8 cellular contexts compared by ENCODE assay signal in genomic region chrX:110442631-110443030, GRCh38.
DNase-seq lines count a peak whose midpoint lies in the region; ATAC-seq and TF ChIP-seq lines count a peak whose summit lies in the region.

No MANE protein-coding gene starts in this region.

- peak; percentile 77 for ATAC-seq in HG03565 (IDR thresholded peaks at IDR 0.05; ENCODE audit: unreplicated experiment)
- ATAC-seq in left lung, result peak; percentile 32

- TF ChIP-seq CTCF in GM10266 (IDR thresholded peaks at IDR 0.05; ENCODE audit: control insufficient read depth, insufficient read depth, low read depth, missing control alignments) (no peak), GM20000 (IDR thresholded peaks at IDR 0.05; ENCODE audit: extremely low read depth, missing control alignments) (no peak), left lung (IDR thresholded peaks at IDR 0.05) (no peak)

- H3K4me1 ChIP-seq in left lung, result no peaks in the 10 kb centered on the region

- H3K4me3 ChIP-seq in left lung, result no peak overlapping the region

- peaks cover 0 to 4% of the 10 kb centered on the region in 2 donors for H3K27me3 ChIP-seq in left lung

- H3K9me3 ChIP-seq in left lung, result no peaks in the 10 kb centered on the region

- DNase-seq in GM10266 (ENCODE audit: extremely low spot score) (peak; percentile 8), GM20000 (ENCODE audit: low spot score) (peak; percentile 9), SKM-1 (lab: John Stamatoyannopoulos, UW; ENCODE audit: unreplicated experiment) (peak; percentile 11), left lung (no peak), DMS153 treated with DMSO at 0.1 percent for 48 hours (lab: John Stamatoyannopoulos, UW; ENCODE audit: unreplicated experiment) (no peak), cerebellar nuclear complex (lab: John Stamatoyannopoulos, UW) (no peak), activated T-cell treated with anti-CD3 and anti-CD28 coated beads for 4 hours (no peak)

- H3K27ac ChIP-seq in left lung, result no peak overlapping the region

- intact Hi-C loops in left lung (cut with DNase I), result no loop called here

- no peaks in the 10 kb centered on the region for H3K36me3 ChIP-seq in left lung

Comparison
In these comparisons a context has a peak if more than half of its experiments do, and no peak if none do; other contexts are left out.
1. DNase-seq: peak in GM10266 (single experiment), GM20000 (single experiment) and SKM-1 (single experiment); none in left lung (0 of 2), DMS153 treated with DMSO at 0.1 percent for 48 hours (single experiment), cerebellar nuclear complex (0 of 2) and activated T-cell treated with anti-CD3 and anti-CD28 coated beads for 4 hours (single experiment).